9 cellular contexts compared by ENCODE assay signal in genomic region chr3:151976211-151977050, GRCh38.
DNase-seq lines count a peak whose midpoint lies in the region; ATAC-seq, FAIRE-seq and TF ChIP-seq lines count a peak whose summit lies in the region.
"Had no signal": no experiment of that assay in that cellular context is flagged by ENCODE, and none has a peak within 500 bp of the region (broad histone marks: within the 10 kb centered on the region; RNA-seq: fewer than 3 reads in every experiment).

No MANE protein-coding gene starts in this region.

- TF ChIP-seq CTCF in AG04449 (IDR thresholded peaks at IDR 0.05; ENCODE audit: insufficient read depth, low read length, missing control alignments), result no peak
- peak in 1 of 3 experiments; percentile 7 for TF ChIP-seq CTCF in keratinocyte (optimal IDR thresholded peaks at IDR 0.05 in 1 of 3, IDR thresholded peaks at IDR 0.05 in 1 of 3, conservative IDR thresholded peaks at IDR 0.05 in 1 of 3; ENCODE audit: extremely low read depth in 1 of 3, insufficient read depth in 2 of 3, low read length in 3 of 3)
- no peak for TF ChIP-seq CTCF in stomach (IDR thresholded peaks at IDR 0.05)

- H3K79me2 ChIP-seq in keratinocyte (ENCODE audit: control insufficient read depth, insufficient read depth, low read length), result no peaks in the 10 kb centered on the region

- H3K4me2 ChIP-seq in keratinocyte (ENCODE audit: control insufficient read depth, extremely low read depth, insufficient read depth, low read depth, low read length), result peak overlapping the region; percentile 7

- no peak for TF ChIP-seq EP300 in stomach (IDR thresholded peaks at IDR 0.05)

- peak overlapping the region; percentile 38 for H3K9ac ChIP-seq in adipocyte (ENCODE audit: low read length)
- H3K9ac ChIP-seq in keratinocyte (ENCODE audit: control insufficient read depth, extremely low read depth, insufficient read depth, low read length), result no peak overlapping the region

- TF ChIP-seq POLR2A in stomach (IDR thresholded peaks at IDR 0.05), result no peak

- dilution Hi-C loops in keratinocyte (cut with MboI; ENCODE audit: extremely low pct_ligation_motif_present, low sequenced_read_pairs), result no loop called here

- no peak overlapping the region for H3K4me3 ChIP-seq in AG04449 (ENCODE audit: low read depth, low read length)
- peak overlapping the region; percentile 52 for H3K4me3 ChIP-seq in adipocyte (ENCODE audit: low read length)
- no peak overlapping the region for H3K4me3 ChIP-seq in keratinocyte (ENCODE audit: control insufficient read depth in 2 of 3, extremely low read depth in 1 of 3, insufficient read depth in 2 of 3, low read depth in 1 of 3, low read length in 3 of 3)
- H3K4me3 ChIP-seq in stomach, result no peak overlapping the region
- H3K4me3 ChIP-seq: cardiac muscle cell had no signal

- no peak overlapping the region for H3K27ac ChIP-seq in keratinocyte (ENCODE audit: control insufficient read depth, insufficient read depth, low read length)
- no peak overlapping the region for H3K27ac ChIP-seq in stomach
- H3K27ac ChIP-seq: cardiac muscle cell had no signal

- intact Hi-C loops in stomach (cut with DNase I; ENCODE audit: low total_unique reads), result no loop called here

- ATAC-seq in GM21717 (IDR thresholded peaks at IDR 0.05; ENCODE audit: unreplicated experiment) (no peak), HG03097 (IDR thresholded peaks at IDR 0.05; ENCODE audit: low FRiP score, unreplicated experiment) (no peak)

- peaks cover 36% of the 10 kb centered on the region for H3K4me1 ChIP-seq in adipocyte (ENCODE audit: control insufficient read depth, insufficient read depth, low read length)
- peaks cover 20% of the 10 kb centered on the region for H3K4me1 ChIP-seq in keratinocyte (ENCODE audit: control insufficient read depth, extremely low read depth, insufficient read depth, low read length)
- H3K4me1 ChIP-seq in stomach, result peaks cover 0 to 23% (median 11%) of the 10 kb centered on the region in 4 donors

- no peaks in the 10 kb centered on the region for H4K20me1 ChIP-seq in keratinocyte (ENCODE audit: control insufficient read depth, extremely low read depth, insufficient read depth, low read length)

- H3K9me1 ChIP-seq in keratinocyte (ENCODE audit: control insufficient read depth, extremely low read depth, insufficient read depth, low read length), result no peaks in the 10 kb centered on the region

- H3K36me3 ChIP-seq in adipocyte (ENCODE audit: control insufficient read depth, insufficient read depth, low read length, severe bottlenecking) (no peaks in the 10 kb centered on the region), keratinocyte (ENCODE audit: control insufficient read depth in 2 of 2, extremely low read depth in 1 of 2, insufficient read depth in 2 of 2, low read length in 2 of 2) (no peaks in the 10 kb centered on the region), stomach (no peaks in the 10 kb centered on the region)
- H3K36me3 ChIP-seq: cardiac muscle cell had no signal

- peak; percentile 99 for FAIRE-seq in keratinocyte (lab: Jason Lieb, UNC)

- WGBS in stomach, 5 donors, result 55 to 68% (median 64%) methylated on average over 3 of the region's 3 CpGs

- H3K27me3 ChIP-seq in adipocyte (replicated peaks; ENCODE audit: control insufficient read depth, insufficient read depth, low read length) (no peaks in the 10 kb centered on the region), keratinocyte (ENCODE audit: control insufficient read depth, extremely low read depth, insufficient read depth, low read length) (no peaks in the 10 kb centered on the region), stomach (no peaks in the 10 kb centered on the region)
- H3K27me3 ChIP-seq: cardiac muscle cell had no signal

- POLR2A ChIA-PET in AG04449 (lab: Yijun Ruan, JAX), result interaction anchor here (0.7 kb wide), 1 partner anchor 411 kb away, joined by 3 read pairs; no protein-coding TSS in a partner anchor

- peak; percentile 97 for DNase-seq in AG04449 (ENCODE audit: low read depth, low spot score)
- peak; percentile 91 for DNase-seq in HS-27A (ENCODE audit: low read depth)
- peak; percentile 85 for DNase-seq in adipocyte (ENCODE audit: low read depth)
- peak; percentile 76 for DNase-seq in keratinocyte (ENCODE audit: low read depth, low spot score)
- no peak for DNase-seq in stomach
- no peak for DNase-seq in NCI-H524 treated with DMSO at 0.1 percent for 48 hours (lab: John Stamatoyannopoulos, UW)

- no peak overlapping the region for H2AFZ ChIP-seq in keratinocyte (ENCODE audit: control insufficient read depth, low read length)

- H3K9me3 ChIP-seq in adipocyte (ENCODE audit: control insufficient read depth, low read length), result no peaks in the 10 kb centered on the region
- no peaks in the 10 kb centered on the region for H3K9me3 ChIP-seq in keratinocyte (ENCODE audit: control insufficient read depth, low read depth, low read length)
- H3K9me3 ChIP-seq in stomach, result no peaks in the 10 kb centered on the region

- CTCF ChIA-PET in AG04449 (lab: Yijun Ruan, JAX), result interaction anchor here (0.7 kb wide), 1 partner anchor 508 kb away, joined by 3 read pairs; no protein-coding TSS in a partner anchor

Comparison
In these comparisons a context has a peak if more than half of its experiments do, and no peak if none do; other contexts are left out.
1. DNase-seq: peak in AG04449 (single experiment), HS-27A (single experiment), adipocyte (single experiment) and keratinocyte (single experiment); none in stomach (single experiment) and NCI-H524 treated with DMSO at 0.1 percent for 48 hours (single experiment).